Comparison of ENCODE assay signal across 8 cellular contexts in genomic region chr5:67010684-67011409, GRCh38.
DNase-seq lines count a peak whose midpoint lies in the region; ATAC-seq, FAIRE-seq and TF ChIP-seq lines count a peak whose summit lies in the region.

No MANE protein-coding gene starts in this region.

- no peaks in the 10 kb centered on the region for H3K27me3 Mint-ChIP-seq in activated CD4-positive, alpha-beta T cell treated with anti-CD3 and anti-CD28 coated beads, Interleukin-2, amount 10 ng/mL, durations not matched to agents 24 days and 14 days
- H3K27me3 Mint-ChIP-seq in activated CD4-positive, alpha-beta memory T cell treated with anti-CD3 and anti-CD28 coated beads, Interleukin-2, amount 10 ng/mL, durations not matched to agents 7 days and 5 days = no peaks in the 10 kb centered on the region

- H3K9me3 Mint-ChIP-seq in activated CD4-positive, alpha-beta T cell treated with anti-CD3 and anti-CD28 coated beads, Interleukin-2, amount 10 ng/mL, durations not matched to agents 24 days and 14 days = peaks cover 2% of the 10 kb centered on the region
- no peaks in the 10 kb centered on the region for H3K9me3 Mint-ChIP-seq in activated CD4-positive, alpha-beta memory T cell treated with anti-CD3 and anti-CD28 coated beads, Interleukin-2, amount 10 ng/mL, durations not matched to agents 7 days and 5 days

- POLR2A ChIA-PET in activated CD4-positive, alpha-beta memory T cell treated with anti-CD3 and anti-CD28 coated beads, Interleukin-2, amount 10 ng/mL, durations not matched to agents 7 days and 5 days (lab: Charles Lee) = no interaction called here

- H3K27ac Mint-ChIP-seq in activated CD4-positive, alpha-beta T cell treated with anti-CD3 and anti-CD28 coated beads, Interleukin-2, amount 10 ng/mL, durations not matched to agents 24 days and 14 days = peak overlapping the region; percentile 57
- peak overlapping the region; percentile 31 for H3K27ac Mint-ChIP-seq in activated CD4-positive, alpha-beta memory T cell treated with anti-CD3 and anti-CD28 coated beads, Interleukin-2, amount 10 ng/mL, durations not matched to agents 7 days and 5 days

- no peak for FAIRE-seq in D721Med (lab: Jason Lieb, UNC)

- H3K27ac ChIP-seq in testis = no peak overlapping the region

- peaks cover 23% of the 10 kb centered on the region for H3K36me3 Mint-ChIP-seq in activated CD4-positive, alpha-beta T cell treated with anti-CD3 and anti-CD28 coated beads, Interleukin-2, amount 10 ng/mL, durations not matched to agents 24 days and 14 days (ENCODE audit: low read depth)
- H3K36me3 Mint-ChIP-seq in activated CD4-positive, alpha-beta memory T cell treated with anti-CD3 and anti-CD28 coated beads, Interleukin-2, amount 10 ng/mL, durations not matched to agents 7 days and 5 days (ENCODE audit: low read depth) = peaks cover 29% of the 10 kb centered on the region

- no peaks in the 10 kb centered on the region for H3K9me3 ChIP-seq in testis

- peaks cover 13% of the 10 kb centered on the region for H3K4me1 ChIP-seq in testis

- H3K36me3 ChIP-seq in testis (ENCODE audit: low read depth, missing control alignments) = no peaks in the 10 kb centered on the region

- CTCF ChIA-PET in activated CD4-positive, alpha-beta memory T cell treated with anti-CD3 and anti-CD28 coated beads, Interleukin-2, amount 10 ng/mL, durations not matched to agents 7 days and 5 days (lab: Charles Lee) = no interaction called here

- H3K27me3 ChIP-seq in testis = no peaks in the 10 kb centered on the region

- intact Hi-C loops in activated CD4-positive, alpha-beta T cell treated with anti-CD3 and anti-CD28 coated beads, Interleukin-2, amount 10 ng/mL, durations not matched to agents 24 days and 14 days (cut with micrococcal nuclease) = no loop called here
- intact Hi-C loops in testis (cut with DNase I; ENCODE audit: low total_unique reads) = no loop called here

- 49% methylated on average over 8 of the region's 8 CpGs for WGBS in testis, 2 donors

- no peak for TF ChIP-seq POLR2A in testis (IDR thresholded peaks at IDR 0.05)

- no peak for TF ChIP-seq CTCF in testis (IDR thresholded peaks at IDR 0.05)
- no peak for TF ChIP-seq CTCF in D721Med (IDR thresholded peaks at IDR 0.05; ENCODE audit: insufficient read depth, missing control alignments)

- no peak for DNase-seq in activated CD4-positive, alpha-beta T cell treated with anti-CD3 and anti-CD28 coated beads, Interleukin-2, amount 10 ng/mL, durations not matched to agents 24 days and 14 days
- no peak for DNase-seq in activated CD4-positive, alpha-beta T cell treated with anti-CD3 and anti-CD28 coated beads, Interleukin-2, amount 50 U/mL, for 1 hour
- no peak for DNase-seq in activated CD4-positive, alpha-beta memory T cell treated with anti-CD3 and anti-CD28 coated beads, Interleukin-2, amount 10 ng/mL, durations not matched to agents 7 days and 5 days
- peak; percentile 83 for DNase-seq in iris pigment epithelial cell (ENCODE audit: low read depth)
- DNase-seq in testis = peak; percentile 18
- no peak for DNase-seq in D721Med (ENCODE audit: insufficient read length, low spot score)
- no peak for DNase-seq in medulla oblongata (ENCODE audit: extremely low spot score)

- peak overlapping the region; percentile 64 for H3K4me3 Mint-ChIP-seq in activated CD4-positive, alpha-beta T cell treated with anti-CD3 and anti-CD28 coated beads, Interleukin-2, amount 10 ng/mL, durations not matched to agents 24 days and 14 days
- H3K4me3 Mint-ChIP-seq in activated CD4-positive, alpha-beta memory T cell treated with anti-CD3 and anti-CD28 coated beads, Interleukin-2, amount 10 ng/mL, durations not matched to agents 7 days and 5 days = no peak overlapping the region

- H3K4me3 ChIP-seq in testis = no peak overlapping the region

- peaks cover 71% of the 10 kb centered on the region for H3K4me1 Mint-ChIP-seq in activated CD4-positive, alpha-beta T cell treated with anti-CD3 and anti-CD28 coated beads, Interleukin-2, amount 10 ng/mL, durations not matched to agents 24 days and 14 days
- peaks cover 77% of the 10 kb centered on the region for H3K4me1 Mint-ChIP-seq in activated CD4-positive, alpha-beta memory T cell treated with anti-CD3 and anti-CD28 coated beads, Interleukin-2, amount 10 ng/mL, durations not matched to agents 7 days and 5 days

- no peak for ATAC-seq in HG03159 (IDR thresholded peaks at IDR 0.05; ENCODE audit: unreplicated experiment)

Comparison
In these comparisons a context has a peak if more than half of its experiments do, and no peak if none do; other contexts are left out.
1. DNase-seq: peak in iris pigment epithelial cell (single experiment) and testis (single experiment); none in activated CD4-positive, alpha-beta T cell treated with anti-CD3 and anti-CD28 coated beads, Interleukin-2, amount 10 ng/mL, durations not matched to agents 24 days and 14 days (single experiment), activated CD4-positive, alpha-beta T cell treated with anti-CD3 and anti-CD28 coated beads, Interleukin-2, amount 50 U/mL, for 1 hour (single experiment), activated CD4-positive, alpha-beta memory T cell treated with anti-CD3 and anti-CD28 coated beads, Interleukin-2, amount 10 ng/mL, durations not matched to agents 7 days and 5 days (single experiment), D721Med (single experiment) and medulla oblongata (single experiment).